15 cellular contexts compared by ENCODE assay signal in the genomic region with DNA sequence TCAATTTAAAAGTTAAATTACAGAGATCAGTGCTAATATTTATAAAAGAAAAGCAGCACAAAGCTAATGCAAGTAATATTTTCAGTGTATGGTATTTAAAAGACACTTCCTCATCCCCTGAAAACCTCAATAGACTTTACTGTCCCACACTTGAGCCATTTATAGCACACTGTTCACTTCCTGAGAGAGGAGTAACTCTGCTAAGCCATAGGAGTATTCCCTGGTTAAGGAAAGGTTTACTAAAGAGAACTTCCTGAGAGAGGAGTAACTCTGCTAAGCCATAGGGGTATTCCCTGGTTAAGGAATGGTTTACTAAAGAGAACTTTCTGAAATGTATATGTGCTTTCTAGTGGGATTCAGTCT.
DNase-seq lines count a peak whose midpoint lies in the region; ATAC-seq and TF ChIP-seq lines count a peak whose summit lies in the region.
"Had no signal": no experiment of that assay in that cellular context is flagged by ENCODE, and none has a peak within 500 bp of the region (broad histone marks: within the 10 kb centered on the region; RNA-seq: fewer than 3 reads in every experiment).

No MANE protein-coding gene starts in this region.

- TF ChIP-seq CTCF in heart left ventricle (IDR thresholded peaks at IDR 0.05) (no peak), spleen (IDR thresholded peaks at IDR 0.05 in 8 of 11, conservative IDR thresholded peaks at IDR 0.05 in 3 of 11) (no peak), GM13977 (IDR thresholded peaks at IDR 0.05; ENCODE audit: extremely low read depth, insufficient read depth, missing control alignments) (no peak)

- H3K4me1 ChIP-seq in heart left ventricle (peaks cover 0 to 27% (median 12%) of the 10 kb centered on the region in 12 donors), right cardiac atrium (ENCODE audit: control insufficient read depth, insufficient read depth, low read length) (peaks cover 7% of the 10 kb centered on the region), spleen (no peaks in the 10 kb centered on the region)
- H3K4me1 ChIP-seq: ascending aorta, Caco-2 had no signal

- no peaks in the 10 kb centered on the region for H3K36me3 ChIP-seq in heart left ventricle
- H3K36me3 ChIP-seq in spleen, result no peaks in the 10 kb centered on the region
- H3K36me3 ChIP-seq: ascending aorta had no signal

- ATAC-seq in heart left ventricle, result peak in 2 of 4 donors; percentile 56 to 67
- no peak for ATAC-seq in right cardiac atrium
- ATAC-seq in GM21717 (IDR thresholded peaks at IDR 0.05; ENCODE audit: unreplicated experiment), result peak; percentile 34
- peak; percentile 11 for ATAC-seq in HG03469 (IDR thresholded peaks at IDR 0.05; ENCODE audit: unreplicated experiment)
- ATAC-seq: mucosa of descending colon had no signal

- H3K27ac ChIP-seq in heart left ventricle (peak overlapping the region in 10 of 12 donors; percentile 1 to 64 (median 28)), right cardiac atrium (ENCODE audit: low read length) (no peak overlapping the region), spleen (peak overlapping the region in 5 of 8 donors; percentile 9 to 52 (median 32))
- H3K27ac ChIP-seq: ascending aorta had no signal

- TF ChIP-seq POLR2A in heart left ventricle (IDR thresholded peaks at IDR 0.05) (no peak), spleen (IDR thresholded peaks at IDR 0.05) (no peak)

- H3K27me3 ChIP-seq in heart left ventricle (no peaks in the 10 kb centered on the region), right cardiac atrium (ENCODE audit: control insufficient read depth, insufficient read depth) (no peaks in the 10 kb centered on the region), spleen (replicated peaks in 1 of 7) (no peaks in the 10 kb centered on the region)
- H3K27me3 ChIP-seq: ascending aorta had no signal

- DNase-seq in heart left ventricle (no peak), right cardiac atrium (no peak), spleen (no peak), GM13977 (ENCODE audit: low spot score) (no peak), cerebellar cortex (ENCODE audit: low spot score) (no peak), DMS 273 treated with DMSO at 0.1 percent for 48 hours (lab: John Stamatoyannopoulos, UW) (no peak)
- DNase-seq: activated CD4-positive, alpha-beta T cell treated with anti-CD3 and anti-CD28 coated beads for 4 hours; activated T-cell treated with anti-CD3 and anti-CD28 coated beads, Interleukin-2, amount 50 U/mL, for 48 hours; Caco-2; mucosa of descending colon; NCI-H1048; NCI-H446 had no signal

- no peaks in the 10 kb centered on the region for H3K9me3 ChIP-seq in heart left ventricle
- H3K9me3 ChIP-seq in right cardiac atrium (ENCODE audit: control insufficient read depth, low read length), result no peaks in the 10 kb centered on the region
- H3K9me3 ChIP-seq in spleen, result no peaks in the 10 kb centered on the region
- H3K9me3 ChIP-seq: ascending aorta, Caco-2, mucosa of descending colon had no signal

- in situ Hi-C loops in GM13977 (cut with MboI; ENCODE audit: low pct_unique_long_range_greater_than_20kb, low sequenced_read_pairs, unreplicated experiment), result no loop called here

- H3K4me3 ChIP-seq in heart left ventricle, result no peak overlapping the region
- no peak overlapping the region for H3K4me3 ChIP-seq in right cardiac atrium (ENCODE audit: low read length)
- no peak overlapping the region for H3K4me3 ChIP-seq in spleen
- H3K4me3 ChIP-seq: ascending aorta, mucosa of descending colon had no signal

- intact Hi-C loops in heart left ventricle (cut with DNase I) (loop anchor here in 1 of 10 donors (10.0 kb wide), 1 partner anchor 47 kb away; no protein-coding TSS in a partner anchor), right cardiac atrium (cut with DNase I) (no loop called here), spleen (cut with DNase I; ENCODE audit: low total_unique reads) (no loop called here)

Comparison
In these comparisons a context has a peak if more than half of its experiments do, and no peak if none do; other contexts are left out.
1. ATAC-seq: peak in GM21717 (single experiment) and HG03469 (single experiment); none in right cardiac atrium (0 of 2).